Comparison of ENCODE assay signal across 11 cellular contexts in the genomic region with DNA sequence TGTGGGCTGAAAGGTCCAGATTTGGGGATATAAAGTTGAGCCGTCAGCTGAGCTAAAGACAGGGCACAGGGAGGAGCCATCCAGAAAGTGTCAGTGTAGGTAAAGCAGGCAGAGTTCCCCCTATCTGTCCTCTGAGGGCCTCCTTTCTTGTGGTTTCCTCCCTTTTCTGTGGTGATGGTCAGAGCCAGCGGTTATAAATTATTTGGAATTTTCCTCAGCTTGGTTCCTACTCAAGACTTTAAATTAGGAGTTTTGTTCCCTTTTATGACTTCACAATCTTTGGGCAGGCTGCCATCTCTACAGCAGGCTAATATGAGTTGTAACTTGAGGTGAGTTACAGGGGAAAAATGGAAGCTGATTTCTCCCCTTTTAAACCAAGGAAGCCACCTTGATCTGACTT. TPM values are rescaled to one million over a fixed set of nuclear protein-coding genes. Genes with fewer than 3 reads are reported as not detected.
DNase-seq lines count a peak whose midpoint lies in the region; ATAC-seq and TF ChIP-seq lines count a peak whose summit lies in the region.
"Had no signal": no experiment of that assay in that cellular context is flagged by ENCODE, and none has a peak within 500 bp of the region (broad histone marks: within the 10 kb centered on the region; RNA-seq: fewer than 3 reads in every experiment).

No MANE protein-coding gene starts in this region.

- H3K27me3 Mint-ChIP-seq in natural killer cell (ENCODE audit: low read depth in 2 of 2) = no peaks in the 10 kb centered on the region
- H3K27me3 Mint-ChIP-seq: activated B cell treated with CpG ODN at 0.5 μM for 24 hours had no signal

- in situ Hi-C loops in GM13976 (cut with MboI; ENCODE audit: low sequenced_read_pairs, unreplicated experiment) = no loop called here

- DNase-seq in left cardiac atrium (peak; percentile 39), cardiac septum (ENCODE audit: low spot score) (no peak), amniotic epithelial cell (ENCODE audit: low read depth) (peak; percentile 93), kidney tubule cell (ENCODE audit: low spot score) (peak; percentile 44), GM13976 (ENCODE audit: low spot score) (no peak), SK-N-DZ (ENCODE audit: low spot score) (no peak), natural killer cell (no peak)
- DNase-seq: activated B cell treated with CpG ODN at 0.5 μM for 24 hours, amygdala, NCI-H2081 treated with DMSO at 0.1 percent for 48 hours had no signal

- H3K27ac Mint-ChIP-seq in natural killer cell = no peak overlapping the region
- H3K27ac Mint-ChIP-seq: activated B cell treated with CpG ODN at 0.5 μM for 24 hours had no signal

- no peak overlapping the region for H3K4me3 Mint-ChIP-seq in natural killer cell
- H3K4me3 Mint-ChIP-seq: activated B cell treated with CpG ODN at 0.5 μM for 24 hours had no signal

- intact Hi-C loops in left cardiac atrium (cut with DNase I) (no loop called here), cardiac septum (cut with DNase I) (no loop called here), natural killer cell (cut with micrococcal nuclease) (no loop called here)

- H3K36me3 Mint-ChIP-seq in natural killer cell = no peaks in the 10 kb centered on the region

- TF ChIP-seq CTCF in GM13976 (IDR thresholded peaks at IDR 0.05; ENCODE audit: borderline replicate concordance, control extremely low read depth, extremely low read depth, insufficient read depth, missing control alignments) (no peak), natural killer cell (IDR thresholded peaks at IDR 0.05) (no peak)

- no peaks in the 10 kb centered on the region for H3K4me1 Mint-ChIP-seq in natural killer cell
- H3K4me1 Mint-ChIP-seq: activated B cell treated with CpG ODN at 0.5 μM for 24 hours had no signal

- ATAC-seq in left cardiac atrium (peak in 1 of 2 donors; percentile 7), GM19023 (IDR thresholded peaks at IDR 0.05; ENCODE audit: unreplicated experiment) (no peak), natural killer cell (no peak)

- H3K9me3 Mint-ChIP-seq in natural killer cell = no peaks in the 10 kb centered on the region
- H3K9me3 Mint-ChIP-seq: activated B cell treated with CpG ODN at 0.5 μM for 24 hours had no signal

RNA-seq across cellular contexts. Expression of gene FLNB, which starts 55.2 kb away (rescaled TPM):
- total RNA-seq in left cardiac atrium (10 to 100 TPM; 28.0 to 94.4 TPM), cardiac septum (58.1 TPM), natural killer cell (10 to 100 TPM; 24.6 to 30.8 (median 26.6) TPM)
- polyA plus RNA-seq in SK-N-DZ (2014; cell fraction: cytosol; rRNA removed) = 23.1 and 24.2 TPM in 2 replicates
- polyA plus RNA-seq in SK-N-DZ (2014; cell fraction: nucleus; rRNA removed) = 22.6 and 25.4 TPM in 2 replicates

Comparison
In these comparisons a context has a peak if more than half of its experiments do, and no peak if none do; other contexts are left out.
1. DNase-seq: peak in left cardiac atrium (single experiment), amniotic epithelial cell (single experiment) and kidney tubule cell (single experiment); none in cardiac septum (single experiment), GM13976 (single experiment), SK-N-DZ (single experiment) and natural killer cell (single experiment).